26 cellular contexts compared by ENCODE assay signal in the genomic region with DNA sequence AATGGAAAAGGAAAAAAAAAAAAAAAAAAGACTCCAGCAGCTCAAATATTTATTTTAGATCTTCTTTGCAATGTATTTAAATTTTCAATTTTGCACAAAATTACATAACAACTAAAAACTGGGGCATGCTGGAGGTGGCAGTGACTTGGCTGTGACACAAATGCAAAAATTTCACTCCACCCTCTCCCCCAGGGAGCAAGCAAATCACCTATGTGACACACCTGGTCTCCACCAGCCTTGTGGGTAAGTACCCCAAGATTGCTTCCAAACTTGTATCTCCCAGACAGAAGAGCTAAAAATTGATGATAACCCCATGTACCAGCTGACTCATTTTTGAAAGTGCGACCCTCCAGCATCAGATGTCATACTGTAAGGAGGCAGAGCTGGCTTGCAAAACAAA. TPM values are rescaled to one million over a fixed set of nuclear protein-coding genes. Genes with fewer than 3 reads are reported as not detected.
DNase-seq lines count a peak whose midpoint lies in the region; ATAC-seq, FAIRE-seq and TF ChIP-seq lines count a peak whose summit lies in the region.
"Had no signal": no experiment of that assay in that cellular context is flagged by ENCODE, and none has a peak within 500 bp of the region (broad histone marks: within the 10 kb centered on the region; RNA-seq: fewer than 3 reads in every experiment).

No MANE protein-coding gene starts in this region.

- H3K9me3 ChIP-seq in cardiac muscle cell (ENCODE audit: low read depth) (no peaks in the 10 kb centered on the region), H1 (ENCODE audit: insufficient read depth in 2 of 2, low read depth in 1 of 2, low read length in 1 of 2) (no peaks in the 10 kb centered on the region)
- H3K9me3 ChIP-seq: body of pancreas, colonic mucosa had no signal

- H2BK5ac ChIP-seq in H1 (ENCODE audit: low read depth, low read length): no peak overlapping the region

- peaks cover 1 to 9% of the 10 kb centered on the region in 2 experiments for H4K20me1 ChIP-seq in H1 (replicated peaks in 1 of 2; ENCODE audit: control insufficient read depth in 1 of 2, insufficient read depth in 2 of 2, low read length in 2 of 2)

- peaks cover 9 to 91% of the 10 kb centered on the region in 2 experiments for H3K79me2 ChIP-seq in H1 (ENCODE audit: control insufficient read depth in 1 of 2, insufficient read depth in 2 of 2, low read length in 2 of 2)

- TF ChIP-seq POLR2A in H1 (IDR thresholded peaks at IDR 0.05; ENCODE audit: control extremely low read depth in 1 of 2, low read depth in 2 of 2, low read length in 2 of 2): no peak

- H4K91ac ChIP-seq in H1 (replicated peaks; ENCODE audit: insufficient read length, low read length): no peak overlapping the region

- no peak for TF ChIP-seq CTCF in cardiac muscle cell (IDR thresholded peaks at IDR 0.05; ENCODE audit: low read depth, low read length)
- TF ChIP-seq CTCF in H1 (IDR thresholded peaks at IDR 0.05; ENCODE audit: control extremely low read depth in 1 of 3, insufficient read depth in 1 of 3, low read depth in 1 of 3, low read length in 3 of 3): no peak

- H3K9me3 Mint-ChIP-seq in T-helper 2 cell treated with Interferon-gamma antibody and Interleukin-4, amounts not matched to agents 5 μg/mL and 100 μg/mL, for 36 hours: peaks cover 14% of the 10 kb centered on the region
- peaks cover 9 to 13% of the 10 kb centered on the region in 2 donors for H3K9me3 Mint-ChIP-seq in stimulated activated naive CD8-positive, alpha-beta T cell treated with anti-CD3 and anti-CD28 coated beads, Interleukin-15, amount 100 ng/mL, for 72 hours

- H3K4ac ChIP-seq in H1 (replicated peaks; ENCODE audit: insufficient read length, low read depth, low read length): no peak overlapping the region

- no peak overlapping the region for H4K8ac ChIP-seq in H1 (ENCODE audit: extremely low read depth, insufficient read depth, low read length)

- DNase-seq in cardiac muscle cell (ENCODE audit: low read depth in 1 of 2, low spot score in 1 of 2) (no peak), Right ventricle myocardium inferior (ENCODE audit: missing footprints) (no peak), H1 (ENCODE audit: low read depth in 1 of 2, low spot score in 2 of 2) (no peak), GM19238 (ENCODE audit: insufficient read length, low spot score) (no peak)
- no peak for DNase-seq in T-helper 2 cell treated with Interferon-gamma antibody and Interleukin-4, amounts not matched to agents 5 μg/mL and 100 μg/mL, for 36 hours (ENCODE audit: low spot score)
- DNase-seq in stimulated activated naive CD8-positive, alpha-beta T cell treated with anti-CD3 and anti-CD28 coated beads, Interleukin-15, amount 100 ng/mL, for 72 hours: no peak
- DNase-seq: activated naive CD4-positive, alpha-beta T cell treated with Interleukin-2 at 50 U/mL for 16 hours; body of pancreas; CD4-positive, alpha-beta T cell; colonic mucosa; DMS53; midbrain; NCI-H1105 treated with DMSO at 0.1 percent for 48 hours; NCI-H2081; NCI-H510A; NK-92 treated with Interleukin-12 subunit alpha and Interleukin-12 subunit beta, amount 100 ng/mL, for 24 hours; stimulated activated CD4-positive, alpha-beta T cell treated with anti-CD3 and anti-CD28 coated beads, Interleukin-2, amount 100 ng/mL, for 24 hours; stomach; trophoblast cell had no signal

- H2BK12ac ChIP-seq in H1 (ENCODE audit: low read depth, low read length): no peak overlapping the region

- H3K4me1 Mint-ChIP-seq in T-helper 2 cell treated with Interferon-gamma antibody and Interleukin-4, amounts not matched to agents 5 μg/mL and 100 μg/mL, for 36 hours (ENCODE audit: low read depth): peaks cover 13% of the 10 kb centered on the region
- H3K4me1 Mint-ChIP-seq in stimulated activated naive CD8-positive, alpha-beta T cell treated with anti-CD3 and anti-CD28 coated beads, Interleukin-15, amount 100 ng/mL, for 72 hours: peaks cover 11% of the 10 kb centered on the region

- H3K27me3 Mint-ChIP-seq in T-helper 2 cell treated with Interferon-gamma antibody and Interleukin-4, amounts not matched to agents 5 μg/mL and 100 μg/mL, for 36 hours (ENCODE audit: low read depth): no peaks in the 10 kb centered on the region
- no peaks in the 10 kb centered on the region for H3K27me3 Mint-ChIP-seq in stimulated activated naive CD8-positive, alpha-beta T cell treated with anti-CD3 and anti-CD28 coated beads, Interleukin-15, amount 100 ng/mL, for 72 hours
- H3K27me3 Mint-ChIP-seq: CD4-positive, alpha-beta T cell had no signal

- TF ChIP-seq RAD21 in H1 (IDR thresholded peaks at IDR 0.05 in 1 of 2, conservative IDR thresholded peaks at IDR 0.05 in 1 of 2; ENCODE audit: low read depth in 2 of 2, low read length in 2 of 2): no peak

- H3K4me2 ChIP-seq in H1 (ENCODE audit: insufficient read depth in 1 of 2, low read depth in 2 of 2, low read length in 2 of 2): peak overlapping the region; percentile 37 to 45

- TF ChIP-seq EP300 in H1 (IDR thresholded peaks at IDR 0.05; ENCODE audit: borderline replicate concordance in 1 of 2, low read depth in 2 of 2, low read length in 2 of 2): no peak

- POLR2A ChIA-PET in H1 (lab: Charles Lee; ENCODE audit: partially characterized antibody): interaction anchor here (0.6 to 1.2 kb wide), 3 partner anchors 10 to 243 kb away, joined by 3 to 4 read pairs (median 4); a partner anchor contains a TSS

- H3K56ac ChIP-seq in H1 (replicated peaks; ENCODE audit: insufficient read length, low read depth, low read length): no peak overlapping the region

- H3K36me3 Mint-ChIP-seq in T-helper 2 cell treated with Interferon-gamma antibody and Interleukin-4, amounts not matched to agents 5 μg/mL and 100 μg/mL, for 36 hours (ENCODE audit: low read depth): peaks cover 54% of the 10 kb centered on the region

- ATAC-seq in Right ventricle myocardium inferior: no peak
- ATAC-seq in stimulated activated naive CD8-positive, alpha-beta T cell treated with anti-CD3 and anti-CD28 coated beads, Interleukin-15, amount 100 ng/mL, for 72 hours: no peak
- no peak for ATAC-seq in HG03378 (IDR thresholded peaks at IDR 0.05; ENCODE audit: unreplicated experiment)
- ATAC-seq: activated CD4-positive, CD25-positive, alpha-beta regulatory T cell treated with anti-CD3 and anti-CD28 coated beads, Interleukin-2, amount 50 U/mL, for 24 hours; body of pancreas; HCT116; left lobe of liver had no signal

- H3K14ac ChIP-seq in H1 (ENCODE audit: insufficient read length): no peak overlapping the region

- H2BK15ac ChIP-seq in H1 (ENCODE audit: low read length): no peak overlapping the region

- H2AK5ac ChIP-seq in H1 (ENCODE audit: low read depth, low read length): no peak overlapping the region

- H3K36me3 ChIP-seq in cardiac muscle cell (no peaks in the 10 kb centered on the region), H1 (ENCODE audit: control insufficient read depth in 2 of 4, insufficient read depth in 4 of 4, low read length in 3 of 4) (peaks cover 3 to 18% (median 8%) of the 10 kb centered on the region in 4 experiments; a peak in 7 of 8 replicates)
- H3K36me3 ChIP-seq: colonic mucosa had no signal

- H3K27ac ChIP-seq in cardiac muscle cell: peak overlapping the region; percentile 52
- H3K27ac ChIP-seq in H1 (ENCODE audit: low read depth, low read length): no peak overlapping the region
- H3K27ac ChIP-seq: body of pancreas, colonic mucosa, SK-N-MC, skin epidermis, stomach had no signal

- intact Hi-C loops in Right ventricle myocardium inferior (cut with DNase I): no loop called here

- H3K4me1 ChIP-seq in cardiac muscle cell (ENCODE audit: low read depth) (peaks cover 12% of the 10 kb centered on the region), H1 (replicated peaks in 1 of 4; ENCODE audit: control insufficient read depth in 3 of 4, insufficient read depth in 4 of 4, low read length in 3 of 4) (peaks cover 0 to 11% (median 6%) of the 10 kb centered on the region in 4 experiments; a peak in 4 of 7 replicates)
- H3K4me1 ChIP-seq: colonic mucosa had no signal

- no peak overlapping the region for H3K4me3 Mint-ChIP-seq in T-helper 2 cell treated with Interferon-gamma antibody and Interleukin-4, amounts not matched to agents 5 μg/mL and 100 μg/mL, for 36 hours
- H3K4me3 Mint-ChIP-seq in stimulated activated naive CD8-positive, alpha-beta T cell treated with anti-CD3 and anti-CD28 coated beads, Interleukin-15, amount 100 ng/mL, for 72 hours: peak overlapping the region in 1 of 2 donors; percentile 16
- H3K4me3 Mint-ChIP-seq: CD4-positive, alpha-beta T cell had no signal

- H3K27ac Mint-ChIP-seq in T-helper 2 cell treated with Interferon-gamma antibody and Interleukin-4, amounts not matched to agents 5 μg/mL and 100 μg/mL, for 36 hours: peak overlapping the region; percentile 53
- H3K27ac Mint-ChIP-seq in stimulated activated naive CD8-positive, alpha-beta T cell treated with anti-CD3 and anti-CD28 coated beads, Interleukin-15, amount 100 ng/mL, for 72 hours: peak overlapping the region; percentile 68 to 71
- H3K27ac Mint-ChIP-seq: CD4-positive, alpha-beta T cell had no signal

- no peak overlapping the region for H2BK20ac ChIP-seq in H1 (ENCODE audit: low read length)

- no peaks in the 10 kb centered on the region for H3K23me2 ChIP-seq in H1 (ENCODE audit: low read depth, low read length)

- H3K23ac ChIP-seq in H1 (ENCODE audit: insufficient read length): no peak overlapping the region

- no peaks in the 10 kb centered on the region for H3K27me3 ChIP-seq in cardiac muscle cell
- no peaks in the 10 kb centered on the region for H3K27me3 ChIP-seq in H1 (replicated peaks in 1 of 4; ENCODE audit: control insufficient read depth in 3 of 4, extremely low read depth in 1 of 4, insufficient read depth in 3 of 4, low read length in 3 of 4)
- H3K27me3 ChIP-seq: body of pancreas, colonic mucosa, stomach had no signal

- no peak overlapping the region for H3K18ac ChIP-seq in H1 (ENCODE audit: extremely low read depth, low read length)

- no peak overlapping the region for H4K5ac ChIP-seq in H1 (ENCODE audit: insufficient read length, low read depth, low read length)

- peaks cover 5% of the 10 kb centered on the region; the same call in 1 of the 2 replicates for H3K79me1 ChIP-seq in H1 (ENCODE audit: low read depth, low read length)

- no peak overlapping the region for H2BK120ac ChIP-seq in H1 (replicated peaks; ENCODE audit: low read depth, low read length)

- FAIRE-seq in H1 (lab: Jason Lieb, UNC): peak; percentile 28
- FAIRE-seq: endometrium had no signal

- H2AFZ ChIP-seq in H1 (ENCODE audit: low read length): no peak overlapping the region

- H3K9ac ChIP-seq in H1 (replicated peaks in 1 of 4; ENCODE audit: extremely low read depth in 1 of 4, low read depth in 3 of 4, low read length in 3 of 4): no peak overlapping the region

- H3K4me3 ChIP-seq in cardiac muscle cell (no peak overlapping the region), H1 (ENCODE audit: extremely low read depth in 1 of 4, insufficient read depth in 2 of 4, low read depth in 3 of 4, low read length in 4 of 4) (peak overlapping the region in 1 of 4 experiments; percentile 7; a peak in 1 of 8 replicates)
- H3K4me3 ChIP-seq: body of pancreas, colonic mucosa, SK-N-MC, skin epidermis, stomach had no signal

- CTCF ChIA-PET in H1 (lab: Charles Lee; ENCODE audit: partially characterized antibody): interaction anchor here (1.1 kb wide), 1 partner anchor 49 kb away, joined by 3 read pairs; no protein-coding TSS in a partner anchor

- 55% methylated on average over 1 of the region's 1 CpG; no CpG with 5 or more reads in 1 of the 2 experiments for WGBS in H1 (ENCODE audit: extremely low coverage in 1 of 2, insufficient coverage in 1 of 2, insufficient read length in 1 of 2, insufficient replicate concordance in 2 of 2, low coverage in 1 of 2, low lambda C conversion rate in 2 of 2, missing lambda C conversion rate in 1 of 2), 2 experiments

RNA-seq across cellular contexts. Expression of a gene that starts 32.0 kb away (rescaled TPM):
- total RNA-seq in cardiac muscle cell: 60.4 and 92.2 TPM in 2 replicates
- 96.2 and 143 TPM in 2 replicates for polyA plus RNA-seq in cardiac muscle cell
- total RNA-seq in Right ventricle myocardium inferior: 104 TPM
- 99.3 and 110 TPM in 2 replicates for total RNA-seq in H1 (2021; fragmentation: NEBNext Ultra II Directional; extraction: Animal tissue kit (Norgen Biotek cat#: 25700))
- 8.1 and 13.8 TPM in 2 replicates for polyA plus RNA-seq in H1 (2011; rRNA removed)
- polyA plus RNA-seq in H1 (2011; cell fraction: cytosol; rRNA removed): 19.4 TPM
- 32.2 TPM for polyA plus RNA-seq in H1 (2011; cell fraction: nucleus; rRNA removed)
- polyA plus RNA-seq in H1 (2012, experiment 1 of 2): 29.9 to 70.4 TPM (median 37.6 TPM) in 4 replicates
- polyA plus RNA-seq in H1 (2012, experiment 2 of 2): 4.1 TPM
- 50.4 TPM for polyA plus RNA-seq in H1 (2013, experiment 1 of 2)
- 50.7 TPM for polyA plus RNA-seq in H1 (2013, experiment 2 of 2)
- 110 and 166 TPM in 2 replicates for polyA minus RNA-seq in H1 (2011; rRNA and poly(A)+ RNA removed)
- 101 TPM for polyA minus RNA-seq in H1 (2011; cell fraction: cytosol; rRNA and poly(A)+ RNA removed)
- polyA minus RNA-seq in H1 (2011; cell fraction: nucleus; rRNA and poly(A)+ RNA removed): 261 TPM
